20 cellular contexts compared by ENCODE assay signal in the genomic region with DNA sequence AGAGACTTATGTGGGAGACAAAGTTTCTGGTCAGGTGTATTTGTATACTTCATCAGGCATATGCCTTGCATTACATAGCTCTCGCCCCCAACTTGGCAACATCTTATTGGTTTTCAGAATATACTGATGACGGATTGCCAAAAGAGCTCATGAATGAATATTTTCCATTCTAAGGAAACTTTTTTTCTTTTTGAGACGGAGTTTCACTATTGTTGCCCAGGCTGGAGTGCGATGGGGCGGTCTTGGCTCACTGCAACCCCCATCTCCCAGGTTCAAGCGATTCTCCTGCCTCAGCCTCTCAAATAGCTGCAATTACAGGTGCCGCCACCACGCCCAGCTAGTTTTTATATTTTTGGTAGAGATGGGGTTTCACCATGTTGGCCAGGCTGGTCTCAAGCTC. TPM values are rescaled to one million over a fixed set of nuclear protein-coding genes. Genes with fewer than 3 reads are reported as not detected.
A peak's percentile ranks its signal among the peaks of the same experiment; 100 is the strongest.
DNase-seq lines count a peak whose midpoint lies in the region; ATAC-seq lines count a peak whose summit lies in the region.
"Had no signal": no experiment of that assay in that cellular context is flagged by ENCODE, and none has a peak within 500 bp of the region (broad histone marks: within the 10 kb centered on the region; RNA-seq: fewer than 3 reads in every experiment).

No MANE protein-coding gene starts in this region.

- DNase-seq in DMS 273 (lab: John Stamatoyannopoulos, UW; ENCODE audit: unreplicated experiment) (peak; percentile 28), DMS 273 treated with DMSO at 0.1 percent for 48 hours (lab: John Stamatoyannopoulos, UW) (no peak), cortex of kidney (lab: John Stamatoyannopoulos, UW) (no peak), NCI-H446 (lab: John Stamatoyannopoulos, UW) (no peak)
- no peak for DNase-seq in stimulated activated naive CD8-positive, alpha-beta T cell treated with anti-CD3 and anti-CD28 coated beads, Interleukin-15, Interleukin-2, amounts not matched to agents 100 U/mL and 50 U/mL, for 24 hours
- no peak for DNase-seq in activated naive CD8-positive, alpha-beta T cell treated with anti-CD3 and anti-CD28 coated beads, Interleukin-2, amount 50 U/mL, for 24 hours
- no peak for DNase-seq in activated CD4-positive, alpha-beta T cell treated with anti-CD3 and anti-CD28 coated beads for 36 hours
- DNase-seq: 8988T, IMR-90, MV-4-11, NCI-H1694, NCI-H2081, NCI-H2171, NCI-H345, NCI-H524 treated with DMSO at 0.1 percent for 48 hours, NCI-H82, PC-3, Right ventricle myocardium superior had no signal

- intact Hi-C loops in activated CD4-positive, alpha-beta T cell treated with anti-CD3 and anti-CD28 coated beads for 36 hours (cut with DNase I, micrococcal nuclease) = no loop called here

- POLR2A ChIA-PET in activated CD4-positive, alpha-beta T cell treated with anti-CD3 and anti-CD28 coated beads for 36 hours (lab: Charles Lee) = interaction anchor here (0.6 to 1.9 kb wide), 4 partner anchors 61 to 363 kb away, joined by 3 to 5 read pairs (median 4); a partner anchor contains a TSS

- H3K4me3 Mint-ChIP-seq in stimulated activated naive CD8-positive, alpha-beta T cell treated with anti-CD3 and anti-CD28 coated beads, Interleukin-15, Interleukin-2, amounts not matched to agents 100 ng/mL and 50 ng/mL, for 24 hours = no peak overlapping the region
- no peak overlapping the region for H3K4me3 Mint-ChIP-seq in activated naive CD8-positive, alpha-beta T cell treated with anti-CD3 and anti-CD28 coated beads, Interleukin-2, amount 50 U/mL, for 24 hours
- no peak overlapping the region for H3K4me3 Mint-ChIP-seq in activated CD4-positive, alpha-beta T cell treated with anti-CD3 and anti-CD28 coated beads for 36 hours
- H3K4me3 Mint-ChIP-seq: CD14-positive monocyte had no signal

- ATAC-seq in stimulated activated naive CD8-positive, alpha-beta T cell treated with anti-CD3 and anti-CD28 coated beads, Interleukin-15, Interleukin-2, amounts not matched to agents 100 U/mL and 50 U/mL, for 24 hours = no peak
- ATAC-seq in activated naive CD8-positive, alpha-beta T cell treated with anti-CD3 and anti-CD28 coated beads, Interleukin-2, amount 50 U/mL, for 24 hours = no peak
- ATAC-seq in activated CD4-positive, alpha-beta T cell treated with anti-CD3 and anti-CD28 coated beads for 36 hours = no peak
- ATAC-seq: PC-3 had no signal

- peaks cover 71% of the 10 kb centered on the region for H3K4me1 Mint-ChIP-seq in stimulated activated naive CD8-positive, alpha-beta T cell treated with anti-CD3 and anti-CD28 coated beads, Interleukin-15, Interleukin-2, amounts not matched to agents 100 ng/mL and 50 ng/mL, for 24 hours (ENCODE audit: low read depth)
- H3K4me1 Mint-ChIP-seq in activated naive CD8-positive, alpha-beta T cell treated with anti-CD3 and anti-CD28 coated beads, Interleukin-2, amount 50 U/mL, for 24 hours = peaks cover 73% of the 10 kb centered on the region
- peaks cover 64% of the 10 kb centered on the region for H3K4me1 Mint-ChIP-seq in activated CD4-positive, alpha-beta T cell treated with anti-CD3 and anti-CD28 coated beads for 36 hours

- CTCF ChIA-PET in activated CD4-positive, alpha-beta T cell treated with anti-CD3 and anti-CD28 coated beads for 36 hours (lab: Charles Lee) = interaction anchor here (0.6 to 3.9 kb wide), 5 partner anchors 12 to 299 kb away, joined by 4 to 18 read pairs (median 5); no protein-coding TSS in a partner anchor

- H3K27me3 Mint-ChIP-seq in stimulated activated naive CD8-positive, alpha-beta T cell treated with anti-CD3 and anti-CD28 coated beads, Interleukin-15, Interleukin-2, amounts not matched to agents 100 ng/mL and 50 ng/mL, for 24 hours = no peaks in the 10 kb centered on the region
- no peaks in the 10 kb centered on the region for H3K27me3 Mint-ChIP-seq in activated naive CD8-positive, alpha-beta T cell treated with anti-CD3 and anti-CD28 coated beads, Interleukin-2, amount 50 U/mL, for 24 hours
- H3K27me3 Mint-ChIP-seq in activated CD4-positive, alpha-beta T cell treated with anti-CD3 and anti-CD28 coated beads for 36 hours = no peaks in the 10 kb centered on the region

- peaks cover 69% of the 10 kb centered on the region for H3K36me3 Mint-ChIP-seq in stimulated activated naive CD8-positive, alpha-beta T cell treated with anti-CD3 and anti-CD28 coated beads, Interleukin-15, Interleukin-2, amounts not matched to agents 100 ng/mL and 50 ng/mL, for 24 hours (ENCODE audit: low read depth)
- H3K36me3 Mint-ChIP-seq in activated naive CD8-positive, alpha-beta T cell treated with anti-CD3 and anti-CD28 coated beads, Interleukin-2, amount 50 U/mL, for 24 hours (ENCODE audit: low read depth) = peaks cover 48% of the 10 kb centered on the region
- H3K36me3 Mint-ChIP-seq in activated CD4-positive, alpha-beta T cell treated with anti-CD3 and anti-CD28 coated beads for 36 hours (ENCODE audit: low read depth) = peaks cover 60% of the 10 kb centered on the region

- no peaks in the 10 kb centered on the region for H3K9me3 Mint-ChIP-seq in stimulated activated naive CD8-positive, alpha-beta T cell treated with anti-CD3 and anti-CD28 coated beads, Interleukin-15, Interleukin-2, amounts not matched to agents 100 ng/mL and 50 ng/mL, for 24 hours
- H3K9me3 Mint-ChIP-seq in activated naive CD8-positive, alpha-beta T cell treated with anti-CD3 and anti-CD28 coated beads, Interleukin-2, amount 50 U/mL, for 24 hours = no peaks in the 10 kb centered on the region
- H3K9me3 Mint-ChIP-seq in activated CD4-positive, alpha-beta T cell treated with anti-CD3 and anti-CD28 coated beads for 36 hours (ENCODE audit: low read depth) = no peaks in the 10 kb centered on the region
- H3K9me3 Mint-ChIP-seq: CD14-positive monocyte had no signal

- peak overlapping the region; percentile 76 for H3K27ac Mint-ChIP-seq in stimulated activated naive CD8-positive, alpha-beta T cell treated with anti-CD3 and anti-CD28 coated beads, Interleukin-15, Interleukin-2, amounts not matched to agents 100 ng/mL and 50 ng/mL, for 24 hours
- H3K27ac Mint-ChIP-seq in activated naive CD8-positive, alpha-beta T cell treated with anti-CD3 and anti-CD28 coated beads, Interleukin-2, amount 50 U/mL, for 24 hours = peak overlapping the region; percentile 64
- no peak overlapping the region for H3K27ac Mint-ChIP-seq in activated CD4-positive, alpha-beta T cell treated with anti-CD3 and anti-CD28 coated beads for 36 hours

RNA-seq across cellular contexts. Expression of a gene that starts 6.0 kb away (rescaled TPM):
- total RNA-seq in activated CD4-positive, alpha-beta T cell treated with anti-CD3 and anti-CD28 coated beads for 36 hours = 100 to 1,000 TPM; 222 to 237 TPM
